Comparison of ENCODE assay signal across 8 cellular contexts in the genomic region with DNA sequence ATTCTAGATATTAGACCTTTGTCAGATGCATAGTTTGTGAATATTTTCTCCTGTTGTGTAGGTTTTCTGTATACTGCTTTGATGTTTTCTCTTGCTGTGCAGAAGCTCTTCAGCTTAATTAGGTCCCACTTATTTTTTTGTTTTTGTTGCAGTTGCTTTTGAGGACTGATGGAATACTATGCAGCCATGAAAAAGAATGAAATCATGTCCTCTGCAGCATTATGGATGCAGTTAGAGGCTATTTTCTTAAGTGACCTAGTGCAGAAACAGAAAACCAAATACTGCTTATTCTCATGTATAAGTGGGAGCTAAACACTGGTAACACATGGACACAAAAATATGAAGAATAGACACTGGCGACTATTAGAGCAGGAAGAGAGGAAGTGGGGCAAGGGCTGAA.
"Had no signal": no experiment of that assay in that cellular context is flagged by ENCODE, and none has a peak within 500 bp of the region (broad histone marks: within the 10 kb centered on the region; RNA-seq: fewer than 3 reads in every experiment).

No MANE protein-coding gene starts in this region.

- H3K9ac ChIP-seq: KMS-11 had no signal

- H3K4me2 ChIP-seq: KMS-11 had no signal

- H3K27ac Mint-ChIP-seq: IgD-negative memory B cell had no signal

- ATAC-seq: HepG2 had no signal

- H3K27ac ChIP-seq: HL-60, KMS-11 had no signal

- H3K36me3 Mint-ChIP-seq: IgD-negative memory B cell had no signal

- H3K4me3 Mint-ChIP-seq: IgD-negative memory B cell had no signal

- FAIRE-seq: HepG2, HTR-8/SVneo had no signal

- DNase-seq: IMR-90, KBM-7, KG1 had no signal
